In genomic region chr2:94839224-94839623, GRCh38 we compare ENCODE assay signal across 10 cellular contexts. TPM values are rescaled to one million over a fixed set of nuclear protein-coding genes. Genes with fewer than 3 reads are reported as not detected.
"Had no signal": no experiment of that assay in that cellular context is flagged by ENCODE, and none has a peak within 500 bp of the region (broad histone marks: within the 10 kb centered on the region; RNA-seq: fewer than 3 reads in every experiment).

No MANE protein-coding gene starts in this region.

RNA-seq across cellular contexts. Expression of gene TEKT4, which starts 32.0 kb away (rescaled TPM):
- total RNA-seq: OCI-LY7, PC-3, Peyer's patch, Right ventricle myocardium superior, RPMI7951, SJCRH30, SJSA1, SK-MEL-5, T-cell had no signal
- polyA plus RNA-seq: SK-N-SH had no signal
